Comparison of ENCODE assay signal across 19 cellular contexts in the genomic region with DNA sequence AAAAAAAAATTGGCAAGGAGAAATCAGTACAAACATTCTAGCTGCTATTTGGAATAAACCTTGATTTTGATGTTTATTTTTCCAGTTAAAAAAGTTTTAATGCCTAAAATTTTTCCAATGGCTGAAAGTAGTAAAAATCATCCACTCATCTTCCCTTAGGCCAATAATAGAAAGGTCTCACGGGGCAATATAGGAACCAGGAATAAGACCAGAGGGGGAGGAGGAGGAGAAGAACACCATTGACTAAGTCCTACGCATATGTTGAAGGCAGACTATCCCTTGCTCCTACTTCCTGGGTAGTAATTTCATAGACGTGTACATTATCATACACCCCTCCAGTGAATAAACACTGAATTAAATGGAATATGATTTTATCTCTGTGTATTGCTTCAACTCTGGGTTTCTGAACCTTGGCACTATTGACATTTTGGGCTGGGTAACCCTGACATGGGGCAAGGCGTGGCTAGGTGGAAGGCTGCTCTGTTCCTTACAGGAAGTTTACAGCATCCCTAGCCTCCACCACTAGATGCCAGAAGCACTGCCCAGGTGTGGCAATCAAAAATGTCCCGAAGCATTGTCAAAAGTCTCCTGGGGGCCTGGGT. TPM values are rescaled to one million over a fixed set of nuclear protein-coding genes. Genes with fewer than 3 reads are reported as not detected.
"Had no signal": no experiment of that assay in that cellular context is flagged by ENCODE, and none has a peak within 500 bp of the region (broad histone marks: within the 10 kb centered on the region; RNA-seq: fewer than 3 reads in every experiment).

No MANE protein-coding gene starts in this region.

- H3K27me3 ChIP-seq: neural progenitor cell, right atrium auricular region, upper lobe of left lung had no signal

- ATAC-seq: activated CD8-positive, alpha-beta memory T cell treated with anti-CD3 and anti-CD28 coated beads, Interleukin-2, amount 10 ng/mL, durations not matched to agents 7 days and 5 days; naive thymus-derived CD4-positive, alpha-beta T cell; stimulated activated naive CD8-positive, alpha-beta T cell treated with anti-CD3 and anti-CD28 coated beads, Interleukin-15, Interleukin-2, amounts not matched to agents 100 U/mL and 50 U/mL, for 24 hours had no signal

- H3K4me3 ChIP-seq: lung, neural progenitor cell, prostate gland, right atrium auricular region, upper lobe of left lung had no signal

- H3K36me3 ChIP-seq: neural progenitor cell, prostate gland, right atrium auricular region, upper lobe of left lung had no signal

- DNase-seq: activated B cell treated with CpG ODN at 0.5 μM for 24 hours; activated CD4-positive, alpha-beta memory T cell treated with anti-CD3 and anti-CD28 coated beads, Interleukin-2, amount 10 ng/mL, durations not matched to agents 7 days and 5 days; activated CD4-positive, alpha-beta T cell treated with anti-CD3 and anti-CD28 coated beads for 48 hours; activated CD8-positive, alpha-beta memory T cell treated with anti-CD3 and anti-CD28 coated beads, Interleukin-2, amount 10 ng/mL, durations not matched to agents 7 days and 5 days; activated naive CD4-positive, alpha-beta T cell treated with Interleukin-2 at 50 U/mL for 16 hours; activated naive CD8-positive, alpha-beta T cell treated with anti-CD3 and anti-CD28 coated beads, Interleukin-2, amount 10 ng/mL, durations not matched to agents 7 days and 5 days; activated T-cell treated with anti-CD3 and anti-CD28 coated beads, Interleukin-2, amount 50 U/mL, for 24 hours; amygdala; foreskin melanocyte; glutamatergic neuron; hippocampal formation; naive thymus-derived CD4-positive, alpha-beta T cell; stimulated activated naive CD8-positive, alpha-beta T cell treated with anti-CD3 and anti-CD28 coated beads, Interleukin-15, Interleukin-2, amounts not matched to agents 100 U/mL and 50 U/mL, for 24 hours; upper lobe of left lung had no signal

- H3K4me1 ChIP-seq: prostate gland, right atrium auricular region had no signal

- H3K27ac ChIP-seq: neural progenitor cell, prostate gland, right atrium auricular region, upper lobe of left lung had no signal

- H3K9me3 ChIP-seq: prostate gland, right atrium auricular region, upper lobe of left lung had no signal

RNA-seq across cellular contexts. Expression of a gene that starts 17.4 kb away (rescaled TPM):
- total RNA-seq: activated B cell treated with CpG ODN at 0.5 μM for 24 hours; activated CD8-positive, alpha-beta memory T cell treated with anti-CD3 and anti-CD28 coated beads, Interleukin-2, amount 10 ng/mL, durations not matched to agents 7 days and 5 days; activated T-helper 2 cell treated with anti-CD3 and anti-CD28 coated beads, Interferon-gamma antibody, Interleukin-2, Interleukin-4, amounts not matched to agents 10 μg/mL and 5 μg/mL and 100 μg/mL, durations not matched to agents 14 hours and 24 hours and 36 hours; right atrium auricular region had no signal
